In the genomic region with DNA sequence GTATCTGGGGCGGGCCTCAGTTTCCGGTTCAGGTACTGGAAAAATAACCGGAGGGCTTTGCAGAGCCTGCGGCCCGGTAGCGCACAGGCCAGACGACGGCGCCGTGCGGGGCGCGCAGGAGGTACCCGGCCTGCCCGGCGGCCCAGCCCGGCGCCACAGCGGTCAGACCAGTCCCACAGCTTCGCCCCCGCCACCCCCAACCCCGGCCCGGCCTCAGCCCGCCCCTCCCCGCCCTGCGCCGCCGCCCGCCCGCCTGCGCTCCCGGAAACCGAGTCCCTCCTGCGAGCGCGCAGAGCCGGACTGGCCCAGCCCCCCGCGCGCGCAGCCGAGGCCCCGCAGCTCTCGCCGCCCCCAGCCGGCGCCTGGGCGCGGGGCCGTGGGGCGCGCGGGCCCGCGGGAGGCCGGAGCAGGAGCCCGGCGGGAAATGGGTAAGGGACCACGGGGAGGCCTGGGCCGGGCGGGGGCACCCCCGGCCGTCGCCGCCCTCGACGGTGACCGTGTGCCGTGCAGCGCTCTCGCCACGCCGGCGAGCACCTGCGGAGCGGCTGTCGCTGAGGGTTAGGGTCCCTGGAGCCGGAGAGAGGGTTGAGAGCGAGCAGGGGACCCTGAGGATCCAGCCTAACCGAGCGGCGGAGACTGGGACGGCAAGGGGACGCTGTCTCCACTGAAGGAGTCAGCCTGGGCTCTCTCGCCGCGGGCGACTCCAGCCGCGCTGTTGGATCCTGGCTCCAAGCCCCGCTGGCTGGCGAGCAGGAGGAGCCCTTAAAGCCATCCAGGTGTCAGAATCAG, we compare ENCODE assay signal across 8 cellular contexts. TPM values are rescaled to one million over a fixed set of nuclear protein-coding genes. Genes with fewer than 3 reads are reported as not detected.
DNase-seq lines count a peak whose midpoint lies in the region; ATAC-seq and TF ChIP-seq lines count a peak whose summit lies in the region.

No MANE protein-coding gene starts in this region.

- no peak for TF ChIP-seq EP300 in neural cell (conservative IDR thresholded peaks at IDR 0.05; ENCODE audit: poor library complexity, severe bottlenecking)
- TF ChIP-seq EP300 in gastroesophageal sphincter (IDR thresholded peaks at IDR 0.05) = no peak

- 0 to 1% methylated on average over 62 to 92 of the region's 92 CpGs for WGBS in esophagus, 2 donors
- WGBS in gastroesophageal sphincter (ENCODE audit: low coverage in 1 of 2), 2 donors = no CpG with 5 or more reads among the region's 92 CpGs

- ATAC-seq in GM19455 (IDR thresholded peaks at IDR 0.05; ENCODE audit: unreplicated experiment) (peak; percentile 56), gastroesophageal sphincter (no peak)

- H3K4me1 ChIP-seq in esophagus (ENCODE audit: control insufficient read depth in 2 of 2, insufficient read depth in 2 of 2, low read length in 1 of 2) = peaks cover 0 to 3% of the 10 kb centered on the region in 2 donors
- peaks cover 0 to 10% (median 0%) of the 10 kb centered on the region in 3 donors for H3K4me1 ChIP-seq in gastroesophageal sphincter
- H3K4me1 ChIP-seq in uterus = no peaks in the 10 kb centered on the region

- no peaks in the 10 kb centered on the region for H3K9me2 ChIP-seq in neural cell (ENCODE audit: insufficient read depth, low read length)

- H3K4me3 ChIP-seq in esophagus (ENCODE audit: low read depth in 1 of 2, low read length in 2 of 2) (peak overlapping the region; percentile 70 to 81), neural cell (ENCODE audit: low read length) (peak overlapping the region; percentile 65), gastroesophageal sphincter (peak overlapping the region in 1 of 2 donors; percentile 41), uterus (no peak overlapping the region)

- intact Hi-C loops in uterus (cut with DNase I; ENCODE audit: low total_unique reads) = no loop called here

- H3K36me3 ChIP-seq in esophagus (ENCODE audit: control insufficient read depth in 2 of 2, insufficient read depth in 2 of 2, low read length in 1 of 2) (no peaks in the 10 kb centered on the region), neural cell (ENCODE audit: insufficient read depth, low read length) (no peaks in the 10 kb centered on the region), gastroesophageal sphincter (no peaks in the 10 kb centered on the region), uterus (no peaks in the 10 kb centered on the region)

- peak; percentile 15 for DNase-seq in KG1 (lab: John Stamatoyannopoulos, UW)
- peak; percentile 64 for DNase-seq in activated CD4-positive, alpha-beta T cell treated with anti-CD3 and anti-CD28 coated beads, Interleukin-2, amount 50 U/mL, for 48 hours
- DNase-seq in uterus = no peak

- H3K9ac ChIP-seq in neural cell (ENCODE audit: low read length) = peak overlapping the region; percentile 50

- no peak for TF ChIP-seq RAD21 in neural cell (conservative IDR thresholded peaks at IDR 0.05)

- H4K20me1 ChIP-seq in neural cell (ENCODE audit: insufficient read depth) = no peaks in the 10 kb centered on the region

- peaks cover 4% of the 10 kb centered on the region for H3F3A ChIP-seq in neural cell (ENCODE audit: insufficient read depth, low read length, poor library complexity, severe bottlenecking)

- no peaks in the 10 kb centered on the region for H3K27me3 ChIP-seq in esophagus (ENCODE audit: control insufficient read depth in 1 of 2, insufficient read depth in 2 of 2, low read length in 2 of 2)
- H3K27me3 ChIP-seq in neural cell (ENCODE audit: insufficient read depth, low read depth, low read length) = peaks cover 23% of the 10 kb centered on the region
- peaks cover 44% of the 10 kb centered on the region for H3K27me3 ChIP-seq in gastroesophageal sphincter
- no peaks in the 10 kb centered on the region for H3K27me3 ChIP-seq in uterus

- no peak overlapping the region for H3K4me2 ChIP-seq in neural cell (ENCODE audit: low read length)

- H3K79me2 ChIP-seq in neural cell (replicated peaks; ENCODE audit: insufficient read depth, low read length) = no peaks in the 10 kb centered on the region

- TF ChIP-seq CTCF in C4-2B (conservative IDR thresholded peaks at IDR 0.05) (no peak), neural cell (IDR thresholded peaks at IDR 0.05; ENCODE audit: poor library complexity, severe bottlenecking) (no peak), gastroesophageal sphincter (IDR thresholded peaks at IDR 0.05) (no peak), uterus (IDR thresholded peaks at IDR 0.05) (no peak)

- H3K27ac ChIP-seq in C4-2B (peak overlapping the region; percentile 97), esophagus (ENCODE audit: low read depth in 2 of 2, low read length in 1 of 2) (peak overlapping the region; percentile 86 to 97), neural cell (ENCODE audit: low read length) (no peak overlapping the region), gastroesophageal sphincter (no peak overlapping the region), uterus (no peak overlapping the region)

- no peak overlapping the region for H2AFZ ChIP-seq in neural cell (ENCODE audit: low read depth, low read length)

- no peaks in the 10 kb centered on the region for H3K9me3 ChIP-seq in esophagus (ENCODE audit: control insufficient read depth in 2 of 2, insufficient read depth in 1 of 2, low read depth in 1 of 2, low read length in 1 of 2)
- no peaks in the 10 kb centered on the region for H3K9me3 ChIP-seq in neural cell (ENCODE audit: low read length)
- no peaks in the 10 kb centered on the region for H3K9me3 ChIP-seq in gastroesophageal sphincter
- no peaks in the 10 kb centered on the region for H3K9me3 ChIP-seq in uterus

- TF ChIP-seq POLR2A in gastroesophageal sphincter (IDR thresholded peaks at IDR 0.05) (no peak), uterus (IDR thresholded peaks at IDR 0.05) (no peak)

TF ChIP-seq in neural cell, 6 proteins besides CTCF, POLR2A, EP300 and RAD21:
- TF ChIP-seq SMC3 (conservative IDR thresholded peaks at IDR 0.05; ENCODE audit: poor library complexity) (no peak), POLR2AphosphoS5 (IDR thresholded peaks at IDR 0.05) (no peak), TAF1 (IDR thresholded peaks at IDR 0.05; ENCODE audit: low read depth) (no peak), EZH2 (IDR thresholded peaks at IDR 0.05; ENCODE audit: borderline replicate concordance, insufficient read depth, low read length, poor library complexity, severe bottlenecking) (no peak), MXI1 (conservative IDR thresholded peaks at IDR 0.05; ENCODE audit: poor library complexity, severe bottlenecking) (no peak), REST (IDR thresholded peaks at IDR 0.05; ENCODE audit: borderline replicate concordance) (no peak)

RNA-seq across cellular contexts. Expression of gene PSD4, which starts 16.5 kb away (rescaled TPM):
- polyA plus RNA-seq in esophagus (10 to 100 TPM; 18.1 to 32.6 TPM), neural cell (0.30 and 0.67 TPM in 2 replicates)
- polyA minus RNA-seq in neural cell = 0.81 and 0.97 TPM in 2 replicates
- total RNA-seq in gastroesophageal sphincter (1 to 10 TPM; 3.0 to 4.4 (median 3.6) TPM), uterus (10 to 100 TPM in 2 of 4 donors, 1 to 10 TPM in 2; 1.8 to 31.8 (median 7.6) TPM)

RNA-seq across cellular contexts. Expression of gene IL1RN, which starts 29.9 kb away (rescaled TPM):
- polyA plus RNA-seq in esophagus = 1,000 to 10,000 TPM; 1,363 to 2,112 TPM
- polyA plus RNA-seq in neural cell = not detected in 2 replicates
- polyA minus RNA-seq in neural cell = not detected in 2 replicates
- 10 to 100 TPM in 1 of 4 donors, 1 to 10 TPM in 2, under 1 TPM in 1; 0.46 to 32.9 (median 2.7) TPM for total RNA-seq in gastroesophageal sphincter
- under 1 TPM in 1 of 4 donors, not detected in 3; 0.77 TPM for total RNA-seq in uterus

Comparison
In these comparisons a context has a peak if more than half of its experiments do, and no peak if none do; other contexts are left out.
1. H3K27ac ChIP-seq: peak in C4-2B (single experiment) and esophagus (2 of 2); none in neural cell (single experiment), gastroesophageal sphincter (0 of 4) and uterus (0 of 2).
2. DNase-seq: peak in KG1 (single experiment) and activated CD4-positive, alpha-beta T cell treated with anti-CD3 and anti-CD28 coated beads, Interleukin-2, amount 50 U/mL, for 48 hours (2 of 2); none in uterus (0 of 2).
3. H3K4me3 ChIP-seq: peak in esophagus (2 of 2) and neural cell (single experiment); none in uterus (0 of 2).